Comparison of ENCODE assay signal across 1 cellular context in the genomic region with DNA sequence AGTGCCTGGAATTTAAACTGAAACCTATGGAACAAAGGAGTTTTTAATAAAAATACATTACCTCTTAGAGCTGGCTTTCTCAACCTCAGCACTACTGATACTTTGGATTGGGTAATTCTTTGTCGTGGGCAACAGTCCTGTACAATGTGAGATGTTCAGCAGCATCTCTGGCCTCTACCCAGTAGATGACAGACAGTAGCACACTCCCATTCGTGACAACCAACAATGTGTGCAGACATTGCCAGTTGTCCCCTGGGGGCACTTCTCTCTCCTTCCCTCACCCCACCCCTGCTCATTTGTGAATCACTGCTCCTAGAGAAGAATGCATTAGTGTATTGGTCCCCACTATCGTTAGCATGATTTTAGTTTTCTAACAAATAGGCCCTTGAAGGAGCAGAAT.
TF ChIP-seq lines count a peak whose summit lies in the region.

No MANE protein-coding gene starts in this region.

TF ChIP-seq in HEK293, 187 proteins besides CTCF, POLR2A, EP300 and RAD21 (continued from another document):
- TF ChIP-seq, protein P1, sequence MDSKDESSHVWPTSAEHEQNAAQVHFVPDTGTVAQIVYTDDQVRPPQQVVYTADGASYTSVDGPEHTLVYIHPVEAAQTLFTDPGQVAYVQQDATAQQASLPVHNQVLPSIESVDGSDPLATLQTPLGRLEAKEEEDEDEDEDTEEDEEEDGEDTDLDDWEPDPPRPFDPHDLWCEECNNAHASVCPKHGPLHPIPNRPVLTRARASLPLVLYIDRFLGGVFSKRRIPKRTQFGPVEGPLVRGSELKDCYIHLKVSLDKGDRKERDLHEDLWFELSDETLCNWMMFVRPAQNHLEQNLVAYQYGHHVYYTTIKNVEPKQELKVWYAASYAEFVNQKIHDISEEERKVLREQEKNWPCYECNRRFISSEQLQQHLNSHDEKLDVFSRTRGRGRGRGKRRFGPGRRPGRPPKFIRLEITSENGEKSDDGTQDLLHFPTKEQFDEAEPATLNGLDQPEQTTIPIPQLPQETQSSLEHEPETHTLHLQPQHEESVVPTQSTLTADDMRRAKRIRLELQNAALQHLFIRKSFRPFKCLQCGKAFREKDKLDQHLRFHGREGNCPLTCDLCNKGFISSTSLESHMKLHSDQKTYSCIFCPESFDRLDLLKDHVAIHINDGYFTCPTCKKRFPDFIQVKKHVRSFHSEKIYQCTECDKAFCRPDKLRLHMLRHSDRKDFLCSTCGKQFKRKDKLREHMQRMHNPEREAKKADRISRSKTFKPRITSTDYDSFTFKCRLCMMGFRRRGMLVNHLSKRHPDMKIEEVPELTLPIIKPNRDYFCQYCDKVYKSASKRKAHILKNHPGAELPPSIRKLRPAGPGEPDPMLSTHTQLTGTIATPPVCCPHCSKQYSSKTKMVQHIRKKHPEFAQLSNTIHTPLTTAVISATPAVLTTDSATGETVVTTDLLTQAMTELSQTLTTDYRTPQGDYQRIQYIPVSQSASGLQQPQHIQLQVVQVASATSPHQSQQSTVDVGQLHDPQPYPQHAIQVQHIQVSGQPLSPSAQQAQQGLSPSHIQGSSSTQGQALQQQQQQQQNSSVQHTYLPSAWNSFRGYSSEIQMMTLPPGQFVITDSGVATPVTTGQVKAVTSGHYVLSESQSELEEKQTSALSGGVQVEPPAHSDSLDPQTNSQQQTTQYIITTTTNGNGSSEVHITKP (tag by site-specific recombination; IDR thresholded peaks at IDR 0.05) = 0 out of 2 replicates have a peak, but pooled peaks have one; percentile 34
- TF ChIP-seq FEZF1 (tag by site-specific recombination; IDR thresholded peaks at IDR 0.05) = peak; percentile 33; the same call in 1 of the 2 replicates
- peak; percentile 29; the same call in 1 of the 2 replicates for TF ChIP-seq SP7 (tag by site-specific recombination; IDR thresholded peaks at IDR 0.05)
- TF ChIP-seq ZEB2 (tag by site-specific recombination; IDR thresholded peaks at IDR 0.05) = 0 out of 2 replicates have a peak, but pooled peaks have one; percentile 40
- peak; percentile 24 for TF ChIP-seq ZBTB17 (tag by site-specific recombination; IDR thresholded peaks at IDR 0.05)
